30 cellular contexts compared by ENCODE assay signal in genomic region chr20:63944078-63944941, GRCh38. TPM values are rescaled to one million over a fixed set of nuclear protein-coding genes. Genes with fewer than 3 reads are reported as not detected.
DNase-seq lines count a peak whose midpoint lies in the region; ATAC-seq and TF ChIP-seq lines count a peak whose summit lies in the region.
"Had no signal": no experiment of that assay in that cellular context is flagged by ENCODE, and none has a peak within 500 bp of the region (broad histone marks: within the 10 kb centered on the region; RNA-seq: fewer than 3 reads in every experiment).

No MANE protein-coding gene starts in this region.

- H2BK5ac ChIP-seq in trophoblast cell (ENCODE audit: low read depth, low read length, poor library complexity): no peak overlapping the region

- H2BK12ac ChIP-seq in trophoblast cell (ENCODE audit: low read length): no peak overlapping the region

- H3K4me3 ChIP-seq in esophagus squamous epithelium: no peak overlapping the region
- peak overlapping the region; percentile 11 for H3K4me3 ChIP-seq in trophoblast cell (ENCODE audit: low read depth, low read length)
- H3K4me3 ChIP-seq: GM12878, HAP-1, neural progenitor cell, PC-9, suprapubic skin had no signal

- H3K4me2 ChIP-seq in trophoblast cell (ENCODE audit: low read length): no peak overlapping the region
- H3K4me2 ChIP-seq: neural progenitor cell, PC-9 had no signal

- no peak overlapping the region for H4K12ac ChIP-seq in trophoblast cell (ENCODE audit: low read depth, low read length)

- H4K8ac ChIP-seq in trophoblast cell (ENCODE audit: low read depth, low read length): no peak overlapping the region

- H2AFZ ChIP-seq in trophoblast cell (ENCODE audit: insufficient read depth, low read length, poor library complexity): no peak overlapping the region
- H2AFZ ChIP-seq: neural progenitor cell, PC-9 had no signal

- peaks cover 4% of the 10 kb centered on the region for H3K79me2 ChIP-seq in trophoblast cell (ENCODE audit: control insufficient read depth, insufficient read depth, low read length, poor library complexity)

- H3K27ac ChIP-seq in esophagus squamous epithelium (peak overlapping the region in 3 of 4 donors; percentile 7 to 96 (median 90)), trophoblast cell (ENCODE audit: low read depth, low read length) (no peak overlapping the region)
- H3K27ac ChIP-seq: neural progenitor cell, PC-9, suprapubic skin had no signal

- H3K27me3 ChIP-seq in esophagus squamous epithelium (no peaks in the 10 kb centered on the region), trophoblast cell (ENCODE audit: insufficient read depth, low read length) (no peaks in the 10 kb centered on the region)
- H3K27me3 ChIP-seq: neural progenitor cell, suprapubic skin had no signal

- peaks cover 9% of the 10 kb centered on the region for H3K79me1 ChIP-seq in trophoblast cell (ENCODE audit: low read length)

- no peak overlapping the region for H3K14ac ChIP-seq in trophoblast cell (ENCODE audit: low read length)

- H3K27ac Mint-ChIP-seq in stimulated activated naive CD8-positive, alpha-beta T cell treated with anti-CD3 and anti-CD28 coated beads, Interleukin-15, amount 100 ng/mL, for 72 hours: peak overlapping the region in 1 of 2 donors; percentile 94
- H3K27ac Mint-ChIP-seq in T-helper 2 cell treated with Interferon-gamma antibody and Interleukin-4, amounts not matched to agents 5 μg/mL and 100 μg/mL, for 36 hours: no peak overlapping the region
- H3K27ac Mint-ChIP-seq: activated CD4-positive, alpha-beta memory T cell treated with anti-CD3 and anti-CD28 coated beads for 36 hours; activated naive CD4-positive, alpha-beta T cell treated with anti-CD3 and anti-CD28 coated beads for 36 hours; activated T-helper 1 cell treated with anti-CD3 and anti-CD28 coated beads, Interleukin-12 subunit alpha, Interleukin-12 subunit beta, Interleukin-2, Interleukin-4 antibody, amounts not matched to agents 30 ng/mL and 10 ng/mL and 1 ng/mL, durations not matched to agents 14 hours and 24 hours and 36 hours; B cell; neural progenitor cell had no signal

- whole genome bisulfite sequencing in esophagus squamous epithelium, 2 donors: 83 to 93% methylated on average over 4 to 6 of the region's 35 CpGs
- WGBS in trophoblast cell (ENCODE audit: extremely low coverage, insufficient coverage, insufficient read length): no CpG with 5 or more reads among the region's 35 CpGs

- H3K9me3 ChIP-seq in esophagus squamous epithelium: no peaks in the 10 kb centered on the region
- no peaks in the 10 kb centered on the region for H3K9me3 ChIP-seq in trophoblast cell (ENCODE audit: insufficient read depth, low read depth, low read length)
- H3K9me3 ChIP-seq: HAP-1, suprapubic skin had no signal

- no peak for ATAC-seq in stimulated activated naive CD8-positive, alpha-beta T cell treated with anti-CD3 and anti-CD28 coated beads, Interleukin-15, Interleukin-2, amounts not matched to agents 100 U/mL and 50 U/mL, for 24 hours
- ATAC-seq in stimulated activated naive CD8-positive, alpha-beta T cell treated with anti-CD3 and anti-CD28 coated beads, Interleukin-15, amount 100 ng/mL, for 72 hours: no peak
- ATAC-seq in HG02884 (IDR thresholded peaks at IDR 0.05; ENCODE audit: unreplicated experiment): no peak
- ATAC-seq: GM12878; left colon; stimulated activated effector memory CD8-positive, alpha-beta T cell treated with anti-CD3 and anti-CD28 coated beads, Interleukin-12 subunit alpha, Interleukin-12 subunit beta, amount 100 ng/mL, for 72 hours had no signal

- intact Hi-C loops in esophagus squamous epithelium (cut with DNase I): no loop called here

- DNase-seq in stimulated activated naive CD8-positive, alpha-beta T cell treated with anti-CD3 and anti-CD28 coated beads, Interleukin-15, Interleukin-2, amounts not matched to agents 100 U/mL and 50 U/mL, for 24 hours: peak; percentile 2
- DNase-seq in stimulated activated naive CD8-positive, alpha-beta T cell treated with anti-CD3 and anti-CD28 coated beads, Interleukin-15, amount 100 ng/mL, for 72 hours: no peak
- no peak for DNase-seq in esophagus squamous epithelium (lab: John Stamatoyannopoulos, UW)
- DNase-seq in trophoblast cell: no peak
- no peak for DNase-seq in OCI-M1 (lab: John Stamatoyannopoulos, UW)
- no peak for DNase-seq in T-helper 2 cell treated with Interferon-gamma antibody and Interleukin-4, amounts not matched to agents 5 μg/mL and 100 μg/mL, for 36 hours (ENCODE audit: low spot score)
- DNase-seq: ACHN; activated CD4-positive, alpha-beta memory T cell treated with anti-CD3 and anti-CD28 coated beads for 36 hours; activated CD4-positive, alpha-beta T cell treated with anti-CD3 and anti-CD28 coated beads for 1 hour; activated naive CD4-positive, alpha-beta T cell treated with anti-CD3 and anti-CD28 coated beads for 36 hours; CD4-positive, alpha-beta memory T cell; cerebellar nuclear complex; foreskin melanocyte; hypothalamus; Kasumi-1; left colon; NCI-H1417; NCI-H2029 treated with DMSO at 0.1 percent for 48 hours; PC-9; SHP77 treated with DMSO at 0.1 percent for 48 hours; stimulated activated CD4-positive, alpha-beta T cell treated with anti-CD3 and anti-CD28 coated beads, Interleukin-15, amount 100 ng/mL, for 24 hours; T-helper 2 cell had no signal

- H3K9me3 Mint-ChIP-seq in stimulated activated naive CD8-positive, alpha-beta T cell treated with anti-CD3 and anti-CD28 coated beads, Interleukin-15, amount 100 ng/mL, for 72 hours: no peaks in the 10 kb centered on the region
- no peaks in the 10 kb centered on the region for H3K9me3 Mint-ChIP-seq in T-helper 2 cell treated with Interferon-gamma antibody and Interleukin-4, amounts not matched to agents 5 μg/mL and 100 μg/mL, for 36 hours
- H3K9me3 Mint-ChIP-seq: activated CD4-positive, alpha-beta memory T cell treated with anti-CD3 and anti-CD28 coated beads for 36 hours; activated naive CD4-positive, alpha-beta T cell treated with anti-CD3 and anti-CD28 coated beads for 36 hours; activated T-helper 1 cell treated with anti-CD3 and anti-CD28 coated beads, Interleukin-12 subunit alpha, Interleukin-12 subunit beta, Interleukin-2, Interleukin-4 antibody, amounts not matched to agents 30 ng/mL and 10 ng/mL and 1 ng/mL, durations not matched to agents 14 hours and 24 hours and 36 hours; neural progenitor cell; stimulated activated effector memory CD8-positive, alpha-beta T cell treated with anti-CD3 and anti-CD28 coated beads, Interleukin-12 subunit alpha, Interleukin-12 subunit beta, amount 100 ng/mL, for 72 hours had no signal

- TF ChIP-seq CTCF in esophagus squamous epithelium (IDR thresholded peaks at IDR 0.05): no peak

- H3K4me3 Mint-ChIP-seq in stimulated activated naive CD8-positive, alpha-beta T cell treated with anti-CD3 and anti-CD28 coated beads, Interleukin-15, amount 100 ng/mL, for 72 hours: no peak overlapping the region
- H3K4me3 Mint-ChIP-seq in T-helper 2 cell treated with Interferon-gamma antibody and Interleukin-4, amounts not matched to agents 5 μg/mL and 100 μg/mL, for 36 hours: no peak overlapping the region
- H3K4me3 Mint-ChIP-seq: activated CD4-positive, alpha-beta memory T cell treated with anti-CD3 and anti-CD28 coated beads for 36 hours; activated naive CD4-positive, alpha-beta T cell treated with anti-CD3 and anti-CD28 coated beads for 36 hours; activated T-helper 1 cell treated with anti-CD3 and anti-CD28 coated beads, Interleukin-12 subunit alpha, Interleukin-12 subunit beta, Interleukin-2, Interleukin-4 antibody, amounts not matched to agents 30 ng/mL and 10 ng/mL and 1 ng/mL, durations not matched to agents 14 hours and 24 hours and 36 hours; B cell; CD4-positive, alpha-beta memory T cell; neural progenitor cell; stimulated activated effector memory CD8-positive, alpha-beta T cell treated with anti-CD3 and anti-CD28 coated beads, Interleukin-12 subunit alpha, Interleukin-12 subunit beta, amount 100 ng/mL, for 72 hours had no signal

- H3K36me3 ChIP-seq in esophagus squamous epithelium (peaks cover 29 to 67% (median 43%) of the 10 kb centered on the region in 3 donors), trophoblast cell (ENCODE audit: control insufficient read depth in 1 of 2, insufficient read depth in 2 of 2, low read length in 2 of 2) (peaks cover 56 to 59% of the 10 kb centered on the region in 2 experiments)
- H3K36me3 ChIP-seq: neural progenitor cell had no signal

- no peak overlapping the region for H3K4ac ChIP-seq in trophoblast cell (ENCODE audit: low read depth, low read length)

- H2BK120ac ChIP-seq in trophoblast cell (ENCODE audit: insufficient read depth, low read length, poor library complexity): no peak overlapping the region

- no peak overlapping the region for H4K91ac ChIP-seq in trophoblast cell (ENCODE audit: low read depth, low read length)

- peaks cover 59% of the 10 kb centered on the region for H3K4me1 Mint-ChIP-seq in stimulated activated naive CD8-positive, alpha-beta T cell treated with anti-CD3 and anti-CD28 coated beads, Interleukin-15, amount 100 ng/mL, for 72 hours
- H3K4me1 Mint-ChIP-seq in T-helper 2 cell treated with Interferon-gamma antibody and Interleukin-4, amounts not matched to agents 5 μg/mL and 100 μg/mL, for 36 hours (ENCODE audit: low read depth): peaks cover 27% of the 10 kb centered on the region

- H3K36me3 Mint-ChIP-seq in T-helper 2 cell treated with Interferon-gamma antibody and Interleukin-4, amounts not matched to agents 5 μg/mL and 100 μg/mL, for 36 hours (ENCODE audit: low read depth): peaks cover 17% of the 10 kb centered on the region
- H3K36me3 Mint-ChIP-seq: neural progenitor cell had no signal

- no peak overlapping the region for H3K18ac ChIP-seq in trophoblast cell (ENCODE audit: low read length)

- H3K23ac ChIP-seq in trophoblast cell (ENCODE audit: low read length): no peak overlapping the region

- TF ChIP-seq POLR2A in esophagus squamous epithelium (IDR thresholded peaks at IDR 0.05): no peak

- no peak overlapping the region for H2AK5ac ChIP-seq in trophoblast cell (ENCODE audit: low read length)

- no peaks in the 10 kb centered on the region for H3K27me3 Mint-ChIP-seq in stimulated activated naive CD8-positive, alpha-beta T cell treated with anti-CD3 and anti-CD28 coated beads, Interleukin-15, amount 100 ng/mL, for 72 hours
- H3K27me3 Mint-ChIP-seq in T-helper 2 cell treated with Interferon-gamma antibody and Interleukin-4, amounts not matched to agents 5 μg/mL and 100 μg/mL, for 36 hours (ENCODE audit: low read depth): no peaks in the 10 kb centered on the region
- H3K27me3 Mint-ChIP-seq: activated CD4-positive, alpha-beta memory T cell treated with anti-CD3 and anti-CD28 coated beads for 36 hours; B cell; CD4-positive, alpha-beta memory T cell had no signal

- no peak overlapping the region for H3K9ac ChIP-seq in trophoblast cell (ENCODE audit: low read length)
- H3K9ac ChIP-seq: neural progenitor cell had no signal

- H3K4me1 ChIP-seq in esophagus squamous epithelium (peaks cover 31 to 76% (median 40%) of the 10 kb centered on the region in 3 donors), trophoblast cell (ENCODE audit: control insufficient read depth in 1 of 2, insufficient read depth in 2 of 2, low read length in 2 of 2) (peaks cover 20 to 27% of the 10 kb centered on the region in 2 experiments)

RNA-seq across cellular contexts. Expression of gene UCKL1, which starts 11.9 kb away (rescaled TPM):
- 10 to 100 TPM; 23.1 to 38.0 (median 25.6) TPM for total RNA-seq in esophagus squamous epithelium
- polyA plus RNA-seq in trophoblast cell (2013): 28.2 and 30.1 TPM in 2 replicates

RNA-seq across cellular contexts. Expression of gene ZNF512B, which starts 25.4 kb away (rescaled TPM):
- 10 to 100 TPM; 10.7 to 17.6 (median 14.2) TPM for total RNA-seq in esophagus squamous epithelium
- polyA plus RNA-seq in trophoblast cell (2013): 7.5 and 7.8 TPM in 2 replicates

RNA-seq across cellular contexts. Expression of gene SAMD10, which starts 35.1 kb away (rescaled TPM):
- total RNA-seq in esophagus squamous epithelium: 10 to 100 TPM in 1 of 4 donors, 1 to 10 TPM in 3; 5.1 to 15.9 (median 6.8) TPM
- 4.3 and 4.5 TPM in 2 replicates for polyA plus RNA-seq in trophoblast cell (2013)

RNA-seq across cellular contexts. Expression of gene PRPF6, which starts 36.6 kb away (rescaled TPM):
- 10 to 100 TPM; 34.1 to 57.4 (median 45.8) TPM for total RNA-seq in esophagus squamous epithelium
- 45.4 and 45.8 TPM in 2 replicates for polyA plus RNA-seq in trophoblast cell (2013)

RNA-seq across cellular contexts. Expression of gene DNAJC5, which starts 49.4 kb away (rescaled TPM):
- 10 to 100 TPM; 58.7 to 89.5 (median 75.4) TPM for total RNA-seq in esophagus squamous epithelium
- 24.9 and 25.0 TPM in 2 replicates for polyA plus RNA-seq in trophoblast cell (2013)
